ENCODE assay signal across 7 cellular contexts in genomic region chrX:12790878-12791252, GRCh38. TPM values are rescaled to one million over a fixed set of nuclear protein-coding genes. Genes with fewer than 3 reads are reported as not detected.
DNase-seq lines count a peak whose midpoint lies in the region; ATAC-seq and TF ChIP-seq lines count a peak whose summit lies in the region.

No MANE protein-coding gene starts in this region.

- CTCF ChIA-PET in activated B cell treated with CpG ODN at 0.5 μM for 24 hours (lab: Charles Lee), result interaction anchor here (0.9 to 1.3 kb wide), 4 partner anchors 19 to 89 kb away, joined by 3 to 5 read pairs (median 3); no protein-coding TSS in a partner anchor

- H3K27me3 Mint-ChIP-seq in activated B cell treated with CpG ODN at 0.5 μM for 24 hours, result no peaks in the 10 kb centered on the region
- H3K27me3 Mint-ChIP-seq in stimulated activated naive CD8-positive, alpha-beta T cell treated with anti-CD3 and anti-CD28 coated beads, Interleukin-15, amount 100 ng/mL, for 72 hours, result no peaks in the 10 kb centered on the region

- H3K9me3 Mint-ChIP-seq in activated B cell treated with CpG ODN at 0.5 μM for 24 hours, result no peaks in the 10 kb centered on the region
- no peaks in the 10 kb centered on the region for H3K9me3 Mint-ChIP-seq in stimulated activated naive CD8-positive, alpha-beta T cell treated with anti-CD3 and anti-CD28 coated beads, Interleukin-15, amount 100 ng/mL, for 72 hours

- peak overlapping the region; percentile 25 for H3K4me3 ChIP-seq in iPS-11a (ENCODE audit: low read depth, low read length)

- DNase-seq in activated B cell treated with CpG ODN at 0.5 μM for 24 hours, result no peak
- DNase-seq in stimulated activated naive CD8-positive, alpha-beta T cell treated with anti-CD3 and anti-CD28 coated beads, Interleukin-15, amount 100 ng/mL, for 72 hours, result no peak
- DNase-seq in NCI-H1048 (lab: John Stamatoyannopoulos, UW), result no peak
- no peak for DNase-seq in NOMO-1 (lab: John Stamatoyannopoulos, UW; ENCODE audit: unreplicated experiment in 2 of 2)

- H3K27ac Mint-ChIP-seq in activated B cell treated with CpG ODN at 0.5 μM for 24 hours, result peak overlapping the region; percentile 76
- peak overlapping the region in 1 of 2 donors; percentile 57 for H3K27ac Mint-ChIP-seq in stimulated activated naive CD8-positive, alpha-beta T cell treated with anti-CD3 and anti-CD28 coated beads, Interleukin-15, amount 100 ng/mL, for 72 hours

- peak overlapping the region; percentile 86 for H3K4me3 Mint-ChIP-seq in activated B cell treated with CpG ODN at 0.5 μM for 24 hours
- H3K4me3 Mint-ChIP-seq in stimulated activated naive CD8-positive, alpha-beta T cell treated with anti-CD3 and anti-CD28 coated beads, Interleukin-15, amount 100 ng/mL, for 72 hours, result peak overlapping the region; percentile 82 to 84

- no peak for TF ChIP-seq CTCF in activated B cell treated with CpG ODN at 0.5 μM for 24 hours (IDR thresholded peaks at IDR 0.05)

- H3K4me1 Mint-ChIP-seq in activated B cell treated with CpG ODN at 0.5 μM for 24 hours, result peaks cover 23% of the 10 kb centered on the region
- H3K4me1 Mint-ChIP-seq in stimulated activated naive CD8-positive, alpha-beta T cell treated with anti-CD3 and anti-CD28 coated beads, Interleukin-15, amount 100 ng/mL, for 72 hours, result peaks cover 27% of the 10 kb centered on the region

- POLR2A ChIA-PET in activated B cell treated with CpG ODN at 0.5 μM for 24 hours (lab: Charles Lee), result interaction anchor here (0.5 to 0.7 kb wide), 4 partner anchors 19 to 340 kb away, joined by 3 to 6 read pairs (median 4); no protein-coding TSS in a partner anchor

- peaks cover 2% of the 10 kb centered on the region for H3K36me3 Mint-ChIP-seq in activated B cell treated with CpG ODN at 0.5 μM for 24 hours (ENCODE audit: low read depth)

- intact Hi-C loops in activated B cell treated with CpG ODN at 0.5 μM for 24 hours (cut with micrococcal nuclease), result loop anchor here (5.0 kb wide), 2 partner anchors 861 to 1241 kb away; partner anchors contain the start of gene TCEANC

- peak; percentile 34 for ATAC-seq in GM19043 (IDR thresholded peaks at IDR 0.05; ENCODE audit: low read depth, unreplicated experiment)
- peak; percentile 21 for ATAC-seq in HG02885 (IDR thresholded peaks at IDR 0.05; ENCODE audit: poor library complexity, unreplicated experiment)
- ATAC-seq in activated B cell treated with CpG ODN at 0.5 μM for 24 hours (ENCODE audit: low read depth), result peak; percentile 35
- peak; percentile 29 for ATAC-seq in stimulated activated naive CD8-positive, alpha-beta T cell treated with anti-CD3 and anti-CD28 coated beads, Interleukin-15, amount 100 ng/mL, for 72 hours

RNA-seq across cellular contexts. Expression of gene PRPS2, which starts 0.3 kb away (rescaled TPM):
- 33.9 and 37.7 TPM in 2 replicates for total RNA-seq in activated B cell treated with CpG ODN at 0.5 μM for 24 hours
